ENCODE assay signal across 25 cellular contexts in the genomic region with DNA sequence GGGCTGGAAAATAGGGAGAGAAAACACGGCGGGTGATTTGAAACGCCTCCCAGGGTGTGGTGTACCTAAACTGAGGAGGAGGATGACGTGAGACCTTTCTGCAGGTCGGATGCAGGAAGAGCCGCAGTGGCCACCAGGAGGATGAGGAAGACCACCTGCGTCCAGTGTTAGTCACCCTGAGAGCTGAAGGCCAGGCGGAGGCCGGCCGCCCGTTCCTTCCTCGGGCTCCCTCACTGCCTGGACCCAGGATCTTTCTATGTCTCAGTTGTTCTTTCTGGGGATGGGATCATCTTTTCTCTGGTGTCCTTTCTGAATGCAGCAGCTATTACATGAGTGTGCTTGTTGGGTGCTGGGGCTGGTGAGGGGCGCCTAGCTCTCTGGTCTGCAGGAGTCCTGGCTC.
"Had no signal": no experiment of that assay in that cellular context is flagged by ENCODE, and none has a peak within 500 bp of the region (broad histone marks: within the 10 kb centered on the region; RNA-seq: fewer than 3 reads in every experiment).

No MANE protein-coding gene starts in this region.

- H3K36me3 Mint-ChIP-seq: naive B cell; stimulated activated effector memory CD8-positive, alpha-beta T cell treated with anti-CD3 and anti-CD28 coated beads, Interleukin-12 subunit alpha, Interleukin-12 subunit beta, amount 100 ng/mL, for 72 hours had no signal

- H3K4me1 Mint-ChIP-seq: naive B cell, neural crest cell had no signal

- H3K4me3 Mint-ChIP-seq: naive B cell; nephron; neural crest cell; stimulated activated effector memory CD8-positive, alpha-beta T cell treated with anti-CD3 and anti-CD28 coated beads, Interleukin-12 subunit alpha, Interleukin-12 subunit beta, amount 100 ng/mL, for 72 hours; stimulated activated naive CD8-positive, alpha-beta T cell treated with anti-CD3 and anti-CD28 coated beads, Interleukin-15, Interleukin-2, amounts not matched to agents 100 ng/mL and 50 ng/mL, for 24 hours had no signal

- H3K27me3 ChIP-seq: heart right ventricle, hepatocyte, right atrium auricular region, suprapubic skin, tibial artery, upper lobe of right lung had no signal

- H3K9me3 Mint-ChIP-seq: naive B cell; neural crest cell; stimulated activated effector memory CD8-positive, alpha-beta T cell treated with anti-CD3 and anti-CD28 coated beads, Interleukin-12 subunit alpha, Interleukin-12 subunit beta, amount 100 ng/mL, for 72 hours; stimulated activated naive CD8-positive, alpha-beta T cell treated with anti-CD3 and anti-CD28 coated beads, Interleukin-15, Interleukin-2, amounts not matched to agents 100 ng/mL and 50 ng/mL, for 24 hours had no signal

- H3K36me3 ChIP-seq: heart right ventricle, left lung, lower lobe of right lung, right atrium auricular region, thoracic aorta, tibial artery, upper lobe of right lung had no signal

- H3K27ac Mint-ChIP-seq: naive B cell; nephron; progenitor cell of endocrine pancreas; stimulated activated effector memory CD8-positive, alpha-beta T cell treated with anti-CD3 and anti-CD28 coated beads, Interleukin-12 subunit alpha, Interleukin-12 subunit beta, amount 100 ng/mL, for 72 hours; stimulated activated naive CD8-positive, alpha-beta T cell treated with anti-CD3 and anti-CD28 coated beads, Interleukin-15, Interleukin-2, amounts not matched to agents 100 ng/mL and 50 ng/mL, for 24 hours had no signal

- H3K79me2 ChIP-seq: hepatocyte, parathyroid adenoma had no signal

- H3K4me2 ChIP-seq: hepatocyte had no signal

- H3K4me1 ChIP-seq: left lung, lower lobe of right lung, parathyroid adenoma, suprapubic skin, upper lobe of right lung had no signal

- H3K27me3 Mint-ChIP-seq: progenitor cell of endocrine pancreas; stimulated activated naive CD8-positive, alpha-beta T cell treated with anti-CD3 and anti-CD28 coated beads, Interleukin-15, Interleukin-2, amounts not matched to agents 100 ng/mL and 50 ng/mL, for 24 hours had no signal

- H3K9me3 ChIP-seq: heart right ventricle, left lung, lower lobe of right lung, right atrium auricular region, suprapubic skin, thoracic aorta, tibial artery, upper lobe of right lung had no signal

- ATAC-seq: heart right ventricle; left colon; left lung; lower lobe of right lung; sciatic nerve; stimulated activated effector memory CD8-positive, alpha-beta T cell treated with anti-CD3 and anti-CD28 coated beads, Interleukin-12 subunit alpha, Interleukin-12 subunit beta, amount 100 ng/mL, for 72 hours; upper lobe of right lung had no signal

- H3K27ac ChIP-seq: heart right ventricle, hepatocyte, left lung, lower lobe of right lung, parathyroid adenoma, right atrium auricular region, skin epidermis, suprapubic skin, tibial artery, upper lobe of right lung had no signal

- H3K4me3 ChIP-seq: heart right ventricle, hepatocyte, left lung, lower lobe of right lung, right atrium auricular region, skin epidermis, suprapubic skin, thoracic aorta, tibial artery, upper lobe of right lung had no signal

- H2AFZ ChIP-seq: hepatocyte, parathyroid adenoma had no signal

- DNase-seq: heart right ventricle; left colon; lower lobe of right lung; mammary epithelial cell; mesenchymal stem cell; naive B cell; nucleus accumbens; stimulated activated CD4-positive, alpha-beta T cell treated with anti-CD3 and anti-CD28 coated beads, Interleukin-4, amount 100 ng/mL, for 24 hours; stimulated activated naive CD4-positive, alpha-beta T cell; tibial artery; trophoblast cell; upper lobe of right lung had no signal
